8 cellular contexts compared by ENCODE assay signal in genomic region chr4:74158561-74159396, GRCh38. TPM values are rescaled to one million over a fixed set of nuclear protein-coding genes. Genes with fewer than 3 reads are reported as not detected.
DNase-seq lines count a peak whose midpoint lies in the region; ATAC-seq and TF ChIP-seq lines count a peak whose summit lies in the region.

No MANE protein-coding gene starts in this region.

- no peaks in the 10 kb centered on the region for H3K27me3 ChIP-seq in mucosa of stomach (ENCODE audit: control insufficient read depth, insufficient read depth, low read length)

- H3K9me3 ChIP-seq in mucosa of stomach (ENCODE audit: control insufficient read depth, low read length): no peaks in the 10 kb centered on the region

- H3K4me1 ChIP-seq in mucosa of stomach (ENCODE audit: control insufficient read depth, insufficient read depth, low read length): no peaks in the 10 kb centered on the region

- peak overlapping the region; percentile 81 to 92 for H3K27ac ChIP-seq in coronary artery

- H3K4me3 ChIP-seq in coronary artery (peak overlapping the region; percentile 84), mucosa of stomach (ENCODE audit: low read length) (peak overlapping the region; percentile 73)

- peak; percentile 35 for DNase-seq in SIG-M5 treated with dmso at 0.1 percent for 504 hours (lab: John Stamatoyannopoulos, UW; ENCODE audit: unreplicated experiment)
- no peak for DNase-seq in SIG-M5 (lab: John Stamatoyannopoulos, UW)
- DNase-seq in NCI-H460 (ENCODE audit: extremely low read depth, low read depth): peak; percentile 20
- no peak for DNase-seq in coronary artery (ENCODE audit: low spot score)
- DNase-seq in NK-92 treated with Interleukin-12 subunit alpha and Interleukin-12 subunit beta, amount 100 ng/mL, for 24 hours (lab: John Stamatoyannopoulos, UW): no peak
- no peak for DNase-seq in NCI-H1436 treated with DMSO at 0.1 percent for 48 hours (lab: John Stamatoyannopoulos, UW)

- H3K36me3 ChIP-seq in mucosa of stomach (ENCODE audit: control insufficient read depth, insufficient read depth, low read length): no peaks in the 10 kb centered on the region

- peak overlapping the region; percentile 72 for H3K9ac ChIP-seq in mucosa of stomach (ENCODE audit: low read length)

- no peak for ATAC-seq in GM18868 (IDR thresholded peaks at IDR 0.05; ENCODE audit: unreplicated experiment)

- no peak for TF ChIP-seq CTCF in coronary artery (IDR thresholded peaks at IDR 0.05)

RNA-seq across cellular contexts. Expression of gene MTHFD2L, which starts 0.9 kb away (rescaled TPM):
- total RNA-seq in NCI-H460 (2014; rRNA removed; shearing (Covaris generic)): 48.9 and 57.6 TPM in 2 replicates
- 40.4 and 53.0 TPM in 2 replicates for polyA plus RNA-seq in NCI-H460 (2014; cell fraction: nucleus; rRNA removed)

RNA-seq across cellular contexts. Expression of gene CXCL2, which starts 59.8 kb away (rescaled TPM):
- total RNA-seq in NCI-H460 (2014; rRNA removed; shearing (Covaris generic)): 95.2 and 101 TPM in 2 replicates
- polyA plus RNA-seq in NCI-H460 (2014; cell fraction: nucleus; rRNA removed): 105 and 133 TPM in 2 replicates

Comparison
In these comparisons a context has a peak if more than half of its experiments do, and no peak if none do; other contexts are left out.
1. DNase-seq: peak in SIG-M5 treated with dmso at 0.1 percent for 504 hours (single experiment) and NCI-H460 (single experiment); none in SIG-M5 (single experiment), coronary artery (single experiment), NK-92 treated with Interleukin-12 subunit alpha and Interleukin-12 subunit beta, amount 100 ng/mL, for 24 hours (single experiment) and NCI-H1436 treated with DMSO at 0.1 percent for 48 hours (single experiment).